ENCODE assay signal across 8 cellular contexts in the genomic region with DNA sequence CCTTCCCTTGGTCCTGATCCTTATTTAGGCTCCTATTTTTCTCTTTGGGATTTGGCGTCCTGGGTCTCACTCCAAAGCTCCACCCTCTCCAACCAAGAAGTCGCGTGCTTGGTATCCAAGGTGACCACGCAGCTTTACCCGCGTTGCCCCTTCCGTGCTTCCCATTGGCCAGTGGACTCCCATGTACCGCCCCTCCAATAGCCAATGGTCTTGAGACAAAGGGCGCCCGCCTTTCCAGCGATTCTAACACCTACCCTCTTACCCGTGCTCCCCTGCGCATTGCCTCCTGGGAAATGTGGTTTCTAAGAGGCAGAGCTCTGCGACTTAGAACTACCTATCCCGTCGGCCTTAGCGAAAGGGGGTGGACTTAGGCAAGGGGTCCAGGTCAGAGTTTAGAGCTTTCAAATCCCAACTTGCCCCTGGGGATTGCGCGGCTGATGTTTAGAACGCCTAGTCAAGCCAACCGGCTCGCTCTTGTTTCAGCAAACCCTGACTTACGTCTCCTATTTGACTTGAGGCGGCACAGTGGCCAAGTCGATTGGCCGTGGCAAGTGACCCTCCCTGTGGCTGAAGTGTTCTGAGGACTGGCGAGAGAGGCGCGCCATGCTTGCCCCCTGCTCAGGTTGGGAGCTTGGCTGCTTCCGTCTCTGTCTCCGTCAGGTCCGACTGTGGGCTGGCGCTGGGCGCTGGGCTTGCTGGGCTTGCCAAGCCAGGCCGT. TPM values are rescaled to one million over a fixed set of nuclear protein-coding genes. Genes with fewer than 3 reads are reported as not detected.
DNase-seq lines count a peak whose midpoint lies in the region; ATAC-seq and TF ChIP-seq lines count a peak whose summit lies in the region.
"Not testable (repeated sequence)": the region's sequence is repeated elsewhere in the genome, so short reads cannot be mapped to it uniquely, and the experiment has no call there.

A gene (plus strand): TSS at position 395 of the 718 bp plus-strand sequence. CDS start 209 bp downstream, at position 604.

- in situ Hi-C loops in G401 (cut with HindIII; ENCODE audit: low sequenced_read_pairs); HAP-1 (cut with MboI; ENCODE audit: low sequenced_read_pairs): not testable (repeated sequence)

- H3K4me3 Mint-ChIP-seq in nephron, result peak within 1 kb of the TSS; percentile 82 to 90 (median 88)

- H3K4me1 ChIP-seq in HAP-1, result not testable (repeated sequence)

- H3K4me1 Mint-ChIP-seq in nephron, result not testable (repeated sequence)

- DNase-seq in G401 (ENCODE audit: low spot score), result peak; percentile 100
- peak; percentile 99 for DNase-seq in HAP-1 (ENCODE audit: low spot score in 2 of 2)
- DNase-seq in MG63, result peak; percentile 97
- DNase-seq in SHP77 (lab: John Stamatoyannopoulos, UW), result peak; percentile 98 to 99
- DNase-seq in activated gamma-delta T cell (lab: John Stamatoyannopoulos, UW), result peak; percentile 30
- DNase-seq in fibroblast of the conjunctiva (ENCODE audit: low read depth), result peak; percentile 99
- DNase-seq in stimulated activated naive CD8-positive, alpha-beta T cell treated with anti-CD3 and anti-CD28 coated beads, Interleukin-15, Interleukin-2, amounts not matched to agents 100 U/mL and 50 U/mL, for 24 hours, result peak; percentile 92

- not testable (repeated sequence) for H3K36me3 Mint-ChIP-seq in nephron (ENCODE audit: low read depth)

- H3K9me3 Mint-ChIP-seq in nephron, result not testable (repeated sequence)

- TF ChIP-seq CTCF in nephron (IDR thresholded peaks at IDR 0.05; ENCODE audit: unreplicated experiment in 3 of 3), result not testable (repeated sequence)

- H3K27ac Mint-ChIP-seq in nephron, result peak within 1 kb of the TSS in 2 of 3 experiments; percentile 27 to 47

- H3K36me3 ChIP-seq in HAP-1 (replicated peaks); MG63: not testable (repeated sequence)

- not testable (repeated sequence) for H3K9me3 ChIP-seq in HAP-1, MG63

- H3K27me3 Mint-ChIP-seq in nephron (ENCODE audit: low read depth), result not testable (repeated sequence)

- not testable (repeated sequence) for H3K27me3 ChIP-seq in HAP-1 (ENCODE audit: low read depth); MG63

- H3K4me3 ChIP-seq in HAP-1 (peak within 1 kb of the TSS; percentile 54), MG63 (peak within 1 kb of the TSS; percentile 53)

- peak; percentile 100 for ATAC-seq in stimulated activated naive CD8-positive, alpha-beta T cell treated with anti-CD3 and anti-CD28 coated beads, Interleukin-15, Interleukin-2, amounts not matched to agents 100 U/mL and 50 U/mL, for 24 hours

RNA-seq across cellular contexts. Expression of the gene that starts here (rescaled TPM):
- total RNA-seq in G401 (2014; rRNA removed; shearing (Covaris generic)), result 16.1 and 21.0 TPM in 2 replicates
- total RNA-seq in MG63 (2014; rRNA removed; shearing (Covaris generic); ENCODE audit: low replicate concordance), result 3.7 and 11.2 TPM in 2 replicates

Comparison
In these comparisons a context has a peak if more than half of its experiments do, and no peak if none do; other contexts are left out.
1. Peak in every context shown above with its lines: DNase-seq, ATAC-seq and H3K4me3 ChIP-seq.
2. DNase-seq: peak in every context shown above with its lines; median percentile 100 in G401; 99 in HAP-1; 99 in fibroblast of the conjunctiva; 98 in SHP77; 97 in MG63; 92 in stimulated activated naive CD8-positive, alpha-beta T cell treated with anti-CD3 and anti-CD28 coated beads, Interleukin-15, Interleukin-2, amounts not matched to agents 100 U/mL and 50 U/mL, for 24 hours; 30 in activated gamma-delta T cell.